In genomic region chr5:96714951-96715451, GRCh38 we compare ENCODE assay signal across 1 cellular context.
TF ChIP-seq lines count a peak whose summit lies in the region.

No MANE protein-coding gene starts in this region.

TF ChIP-seq in HepG2, 621 proteins besides CTCF, POLR2A, EP300 and RAD21 (continued from another document and continues in another):
- TF ChIP-seq, protein P1, sequence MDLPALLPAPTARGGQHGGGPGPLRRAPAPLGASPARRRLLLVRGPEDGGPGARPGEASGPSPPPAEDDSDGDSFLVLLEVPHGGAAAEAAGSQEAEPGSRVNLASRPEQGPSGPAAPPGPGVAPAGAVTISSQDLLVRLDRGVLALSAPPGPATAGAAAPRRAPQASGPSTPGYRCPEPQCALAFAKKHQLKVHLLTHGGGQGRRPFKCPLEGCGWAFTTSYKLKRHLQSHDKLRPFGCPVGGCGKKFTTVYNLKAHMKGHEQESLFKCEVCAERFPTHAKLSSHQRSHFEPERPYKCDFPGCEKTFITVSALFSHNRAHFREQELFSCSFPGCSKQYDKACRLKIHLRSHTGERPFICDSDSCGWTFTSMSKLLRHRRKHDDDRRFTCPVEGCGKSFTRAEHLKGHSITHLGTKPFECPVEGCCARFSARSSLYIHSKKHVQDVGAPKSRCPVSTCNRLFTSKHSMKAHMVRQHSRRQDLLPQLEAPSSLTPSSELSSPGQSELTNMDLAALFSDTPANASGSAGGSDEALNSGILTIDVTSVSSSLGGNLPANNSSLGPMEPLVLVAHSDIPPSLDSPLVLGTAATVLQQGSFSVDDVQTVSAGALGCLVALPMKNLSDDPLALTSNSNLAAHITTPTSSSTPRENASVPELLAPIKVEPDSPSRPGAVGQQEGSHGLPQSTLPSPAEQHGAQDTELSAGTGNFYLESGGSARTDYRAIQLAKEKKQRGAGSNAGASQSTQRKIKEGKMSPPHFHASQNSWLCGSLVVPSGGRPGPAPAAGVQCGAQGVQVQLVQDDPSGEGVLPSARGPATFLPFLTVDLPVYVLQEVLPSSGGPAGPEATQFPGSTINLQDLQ (CRISPR knock-in tag; IDR thresholded peaks at IDR 0.05): no peak
- TF ChIP-seq CHD2 (IDR thresholded peaks at IDR 0.05; ENCODE audit: low read depth, low read length) (no peak), ZNF609 (CRISPR knock-in tag; IDR thresholded peaks at IDR 0.05; ENCODE audit: borderline replicate concordance) (0 out of 2 replicates have a peak, but pooled peaks have one; percentile 49), ZFX (CRISPR knock-in tag; IDR thresholded peaks at IDR 0.05; ENCODE audit: low read depth) (peak; percentile 77), SAP130 (CRISPR knock-in tag; IDR thresholded peaks at IDR 0.05; ENCODE audit: low read depth) (peak; percentile 99), WIZ (CRISPR knock-in tag; IDR thresholded peaks at IDR 0.05) (no peak), ZNF235 (CRISPR knock-in tag; IDR thresholded peaks at IDR 0.05; ENCODE audit: borderline replicate concordance) (no peak), NR2F2 (IDR thresholded peaks at IDR 0.05; ENCODE audit: borderline replicate concordance, low read depth) (0 out of 2 replicates have a peak, but pooled peaks have one; percentile 58), LCORL (IDR thresholded peaks at IDR 0.05) (no peak), LCORL (CRISPR knock-in tag; IDR thresholded peaks at IDR 0.05) (peak; percentile 70), MXD4 (CRISPR knock-in tag; IDR thresholded peaks at IDR 0.05) (peak; percentile 76), MED1 (CRISPR knock-in tag; IDR thresholded peaks at IDR 0.05) (0 out of 2 replicates have a peak, but pooled peaks have one; percentile 41), ZNF556 (CRISPR knock-in tag; IDR thresholded peaks at IDR 0.05; ENCODE audit: borderline replicate concordance) (no peak), GTF2F1 (IDR thresholded peaks at IDR 0.05; ENCODE audit: low read length) (no peak), HCFC1 (IDR thresholded peaks at IDR 0.05; ENCODE audit: low read depth, low read length) (no peak), TEAD3 (CRISPR knock-in tag; optimal IDR thresholded peaks at IDR 0.05; ENCODE audit: borderline replicate concordance) (peak; percentile 69), ZFP36L1 (CRISPR knock-in tag; IDR thresholded peaks at IDR 0.05) (no peak), ZNF607 (CRISPR knock-in tag; IDR thresholded peaks at IDR 0.05; ENCODE audit: borderline replicate concordance) (no peak), ZNF615 (CRISPR knock-in tag; IDR thresholded peaks at IDR 0.05; ENCODE audit: borderline replicate concordance) (no peak), NR2F6 (IDR thresholded peaks at IDR 0.05) (peak; percentile 50; the same call in 1 of the 2 replicates), NR2F6 (CRISPR knock-in tag; IDR thresholded peaks at IDR 0.05) (peak; percentile 63), KDM6A (CRISPR knock-in tag; IDR thresholded peaks at IDR 0.05; ENCODE audit: low read depth) (peak; percentile 70), SRSF4 (IDR thresholded peaks at IDR 0.05; ENCODE audit: low read depth, low read length, poor library complexity, severe bottlenecking) (no peak), GABPA (IDR thresholded peaks at IDR 0.05; ENCODE audit: low read depth, low read length) (no peak), GABPA (CRISPR knock-in tag; IDR thresholded peaks at IDR 0.05; ENCODE audit: low read depth) (peak; percentile 27; the same call in 1 of the 2 replicates), SCMH1 (CRISPR knock-in tag; IDR thresholded peaks at IDR 0.05; ENCODE audit: borderline replicate concordance) (no peak), DPF2 (CRISPR knock-in tag; IDR thresholded peaks at IDR 0.05; ENCODE audit: borderline replicate concordance, low read depth) (peak; percentile 81), E2F1 (CRISPR knock-in tag; IDR thresholded peaks at IDR 0.05) (no peak), CHD4 (IDR thresholded peaks at IDR 0.05; ENCODE audit: borderline replicate concordance, low read length) (no peak), DRAP1 (CRISPR knock-in tag; IDR thresholded peaks at IDR 0.05) (no peak), HMGXB4 (CRISPR knock-in tag; IDR thresholded peaks at IDR 0.05; ENCODE audit: borderline replicate concordance in 1 of 2, low read depth in 1 of 2) (peak in 1 of 2 experiments; percentile 26; a peak in 1 of 4 replicates)
- TF ChIP-seq, protein P2, sequence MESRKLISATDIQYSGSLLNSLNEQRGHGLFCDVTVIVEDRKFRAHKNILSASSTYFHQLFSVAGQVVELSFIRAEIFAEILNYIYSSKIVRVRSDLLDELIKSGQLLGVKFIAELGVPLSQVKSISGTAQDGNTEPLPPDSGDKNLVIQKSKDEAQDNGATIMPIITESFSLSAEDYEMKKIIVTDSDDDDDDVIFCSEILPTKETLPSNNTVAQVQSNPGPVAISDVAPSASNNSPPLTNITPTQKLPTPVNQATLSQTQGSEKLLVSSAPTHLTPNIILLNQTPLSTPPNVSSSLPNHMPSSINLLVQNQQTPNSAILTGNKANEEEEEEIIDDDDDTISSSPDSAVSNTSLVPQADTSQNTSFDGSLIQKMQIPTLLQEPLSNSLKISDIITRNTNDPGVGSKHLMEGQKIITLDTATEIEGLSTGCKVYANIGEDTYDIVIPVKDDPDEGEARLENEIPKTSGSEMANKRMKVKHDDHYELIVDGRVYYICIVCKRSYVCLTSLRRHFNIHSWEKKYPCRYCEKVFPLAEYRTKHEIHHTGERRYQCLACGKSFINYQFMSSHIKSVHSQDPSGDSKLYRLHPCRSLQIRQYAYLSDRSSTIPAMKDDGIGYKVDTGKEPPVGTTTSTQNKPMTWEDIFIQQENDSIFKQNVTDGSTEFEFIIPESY (CRISPR knock-in tag; IDR thresholded peaks at IDR 0.05): no peak
- TF ChIP-seq, protein P3, sequence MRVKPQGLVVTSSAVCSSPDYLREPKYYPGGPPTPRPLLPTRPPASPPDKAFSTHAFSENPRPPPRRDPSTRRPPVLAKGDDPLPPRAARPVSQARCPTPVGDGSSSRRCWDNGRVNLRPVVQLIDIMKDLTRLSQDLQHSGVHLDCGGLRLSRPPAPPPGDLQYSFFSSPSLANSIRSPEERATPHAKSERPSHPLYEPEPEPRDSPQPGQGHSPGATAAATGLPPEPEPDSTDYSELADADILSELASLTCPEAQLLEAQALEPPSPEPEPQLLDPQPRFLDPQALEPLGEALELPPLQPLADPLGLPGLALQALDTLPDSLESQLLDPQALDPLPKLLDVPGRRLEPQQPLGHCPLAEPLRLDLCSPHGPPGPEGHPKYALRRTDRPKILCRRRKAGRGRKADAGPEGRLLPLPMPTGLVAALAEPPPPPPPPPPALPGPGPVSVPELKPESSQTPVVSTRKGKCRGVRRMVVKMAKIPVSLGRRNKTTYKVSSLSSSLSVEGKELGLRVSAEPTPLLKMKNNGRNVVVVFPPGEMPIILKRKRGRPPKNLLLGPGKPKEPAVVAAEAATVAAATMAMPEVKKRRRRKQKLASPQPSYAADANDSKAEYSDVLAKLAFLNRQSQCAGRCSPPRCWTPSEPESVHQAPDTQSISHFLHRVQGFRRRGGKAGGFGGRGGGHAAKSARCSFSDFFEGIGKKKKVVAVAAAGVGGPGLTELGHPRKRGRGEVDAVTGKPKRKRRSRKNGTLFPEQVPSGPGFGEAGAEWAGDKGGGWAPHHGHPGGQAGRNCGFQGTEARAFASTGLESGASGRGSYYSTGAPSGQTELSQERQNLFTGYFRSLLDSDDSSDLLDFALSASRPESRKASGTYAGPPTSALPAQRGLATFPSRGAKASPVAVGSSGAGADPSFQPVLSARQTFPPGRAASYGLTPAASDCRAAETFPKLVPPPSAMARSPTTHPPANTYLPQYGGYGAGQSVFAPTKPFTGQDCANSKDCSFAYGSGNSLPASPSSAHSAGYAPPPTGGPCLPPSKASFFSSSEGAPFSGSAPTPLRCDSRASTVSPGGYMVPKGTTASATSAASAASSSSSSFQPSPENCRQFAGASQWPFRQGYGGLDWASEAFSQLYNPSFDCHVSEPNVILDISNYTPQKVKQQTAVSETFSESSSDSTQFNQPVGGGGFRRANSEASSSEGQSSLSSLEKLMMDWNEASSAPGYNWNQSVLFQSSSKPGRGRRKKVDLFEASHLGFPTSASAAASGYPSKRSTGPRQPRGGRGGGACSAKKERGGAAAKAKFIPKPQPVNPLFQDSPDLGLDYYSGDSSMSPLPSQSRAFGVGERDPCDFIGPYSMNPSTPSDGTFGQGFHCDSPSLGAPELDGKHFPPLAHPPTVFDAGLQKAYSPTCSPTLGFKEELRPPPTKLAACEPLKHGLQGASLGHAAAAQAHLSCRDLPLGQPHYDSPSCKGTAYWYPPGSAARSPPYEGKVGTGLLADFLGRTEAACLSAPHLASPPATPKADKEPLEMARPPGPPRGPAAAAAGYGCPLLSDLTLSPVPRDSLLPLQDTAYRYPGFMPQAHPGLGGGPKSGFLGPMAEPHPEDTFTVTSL (CRISPR knock-in tag; IDR thresholded peaks at IDR 0.05; ENCODE audit: borderline replicate concordance): peak; percentile 60; the same call in 1 of the 2 replicates
- TF ChIP-seq, protein P4, sequence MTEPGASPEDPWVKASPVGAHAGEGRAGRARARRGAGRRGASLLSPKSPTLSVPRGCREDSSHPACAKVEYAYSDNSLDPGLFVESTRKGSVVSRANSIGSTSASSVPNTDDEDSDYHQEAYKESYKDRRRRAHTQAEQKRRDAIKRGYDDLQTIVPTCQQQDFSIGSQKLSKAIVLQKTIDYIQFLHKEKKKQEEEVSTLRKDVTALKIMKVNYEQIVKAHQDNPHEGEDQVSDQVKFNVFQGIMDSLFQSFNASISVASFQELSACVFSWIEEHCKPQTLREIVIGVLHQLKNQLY (CRISPR knock-in tag; IDR thresholded peaks at IDR 0.05): peak; percentile 53; the same call in 1 of the 2 replicates
- TF ChIP-seq, protein P5, sequence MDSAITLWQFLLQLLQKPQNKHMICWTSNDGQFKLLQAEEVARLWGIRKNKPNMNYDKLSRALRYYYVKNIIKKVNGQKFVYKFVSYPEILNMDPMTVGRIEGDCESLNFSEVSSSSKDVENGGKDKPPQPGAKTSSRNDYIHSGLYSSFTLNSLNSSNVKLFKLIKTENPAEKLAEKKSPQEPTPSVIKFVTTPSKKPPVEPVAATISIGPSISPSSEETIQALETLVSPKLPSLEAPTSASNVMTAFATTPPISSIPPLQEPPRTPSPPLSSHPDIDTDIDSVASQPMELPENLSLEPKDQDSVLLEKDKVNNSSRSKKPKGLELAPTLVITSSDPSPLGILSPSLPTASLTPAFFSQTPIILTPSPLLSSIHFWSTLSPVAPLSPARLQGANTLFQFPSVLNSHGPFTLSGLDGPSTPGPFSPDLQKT (CRISPR knock-in tag; IDR thresholded peaks at IDR 0.05; ENCODE audit: borderline replicate concordance): no peak
